15 cellular contexts compared by ENCODE assay signal in the genomic region with DNA sequence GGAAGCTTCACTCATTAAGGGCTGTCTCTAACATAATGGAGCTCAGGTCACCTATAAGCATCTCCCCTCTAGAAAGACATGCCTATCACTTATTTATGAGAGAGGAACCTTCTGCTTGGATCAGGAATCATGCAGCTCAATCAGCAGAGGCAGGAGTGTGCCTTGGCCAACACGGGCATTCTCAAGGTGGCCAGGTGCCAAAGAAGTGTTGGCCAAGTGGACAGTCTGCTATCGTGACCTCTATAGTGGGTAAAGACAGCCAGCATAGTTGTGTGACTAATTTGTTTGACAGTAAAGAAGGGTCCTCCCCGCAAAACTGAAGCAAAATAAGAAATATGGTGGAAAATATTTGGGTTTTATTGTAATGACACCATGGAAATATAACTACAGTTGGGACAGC. TPM values are rescaled to one million over a fixed set of nuclear protein-coding genes. Genes with fewer than 3 reads are reported as not detected.
A peak's percentile ranks its signal among the peaks of the same experiment; 100 is the strongest.
DNase-seq lines count a peak whose midpoint lies in the region; ATAC-seq, FAIRE-seq and TF ChIP-seq lines count a peak whose summit lies in the region.
"Had no signal": no experiment of that assay in that cellular context is flagged by ENCODE, and none has a peak within 500 bp of the region (broad histone marks: within the 10 kb centered on the region; RNA-seq: fewer than 3 reads in every experiment).

No MANE protein-coding gene starts in this region.

- H3K36me3 ChIP-seq in heart left ventricle (no peaks in the 10 kb centered on the region), liver (ENCODE audit: control insufficient read depth in 4 of 4, insufficient read depth in 3 of 4, low read depth in 1 of 4, low read length in 3 of 4) (no peaks in the 10 kb centered on the region), HepG2 (replicated peaks in 1 of 2; ENCODE audit: control insufficient read depth in 1 of 2, insufficient read depth in 2 of 2, low read length in 2 of 2) (no peaks in the 10 kb centered on the region)
- H3K36me3 ChIP-seq: BLaER1 treated with 17β-estradiol and CSF1 and Interleukin-3, amounts not matched to agents 10 nM and 100 nM had no signal

- H3K4me3 ChIP-seq in heart left ventricle: no peak overlapping the region
- no peak overlapping the region for H3K4me3 ChIP-seq in liver (ENCODE audit: low read depth in 1 of 3, low read length in 3 of 3)
- H3K4me3 ChIP-seq in HepG2 (replicated peaks in 1 of 3; ENCODE audit: insufficient read depth in 1 of 3, low read depth in 2 of 3, low read length in 3 of 3): no peak overlapping the region
- H3K4me3 ChIP-seq: BLaER1 treated with 17β-estradiol and CSF1 and Interleukin-3, amounts not matched to agents 10 nM and 100 nM; GM23248 had no signal

- TF ChIP-seq EP300 in HepG2 (IDR thresholded peaks at IDR 0.05; ENCODE audit: low read depth in 2 of 2, low read length in 2 of 2) (no peak), HepG2 (CRISPR knock-in tag; IDR thresholded peaks at IDR 0.05; ENCODE audit: borderline replicate concordance) (no peak)

- peak; percentile 44 to 71 (median 60) for ATAC-seq in heart left ventricle
- ATAC-seq in Right ventricle myocardium inferior: no peak
- ATAC-seq in HepG2: no peak
- no peak for ATAC-seq in HG02938 (IDR thresholded peaks at IDR 0.05; ENCODE audit: unreplicated experiment)

- H4K20me1 ChIP-seq in HepG2 (ENCODE audit: insufficient read depth, low read length): no peaks in the 10 kb centered on the region
- H4K20me1 ChIP-seq: BLaER1 treated with 17β-estradiol and CSF1 and Interleukin-3, amounts not matched to agents 10 nM and 100 nM had no signal

- in situ Hi-C loops in HepG2 (cut with HindIII; ENCODE audit: extremely low pct_ligation_motif_present, low pct_unique_long_range_greater_than_20kb): no loop called here

- DNase-seq in heart left ventricle: peak in 3 of 5 donors; percentile 15 to 47 (median 44)
- no peak for DNase-seq in Right ventricle myocardium inferior (ENCODE audit: missing footprints)
- no peak for DNase-seq in HepG2 (ENCODE audit: low spot score)
- peak; percentile 27 for DNase-seq in cerebellum (ENCODE audit: low spot score)
- no peak for DNase-seq in urothelium cell line (ENCODE audit: low spot score)
- DNase-seq in activated CD8-positive, alpha-beta memory T cell treated with anti-CD3 and anti-CD28 coated beads, Interleukin-2, amount 50 U/mL, for 48 hours: no peak
- DNase-seq: ACHN; CD4-positive, CD25-positive, alpha-beta regulatory T cell; DMS53; GM23248 had no signal

- H3K27me3 ChIP-seq in heart left ventricle (no peaks in the 10 kb centered on the region), liver (ENCODE audit: control insufficient read depth in 4 of 4, insufficient read depth in 4 of 4, low read length in 3 of 4) (no peaks in the 10 kb centered on the region), HepG2 (ENCODE audit: control insufficient read depth in 1 of 2, insufficient read depth in 2 of 2, low read length in 2 of 2) (no peaks in the 10 kb centered on the region)
- H3K27me3 ChIP-seq: BLaER1 treated with 17β-estradiol and CSF1 and Interleukin-3, amounts not matched to agents 10 nM and 100 nM had no signal

- WGBS in heart left ventricle, 4 donors: 45 to 56% (median 50%) methylated on average over 3 of the region's 3 CpGs
- 31% methylated on average over 3 of the region's 3 CpGs for WGBS in liver
- 16% methylated on average over 3 of the region's 3 CpGs for WGBS in HepG2 (ENCODE audit: low lambda C conversion rate)

- H3K4me1 ChIP-seq in heart left ventricle (no peaks in the 10 kb centered on the region), liver (ENCODE audit: control insufficient read depth in 4 of 4, insufficient read depth in 4 of 4, low read length in 3 of 4) (peaks cover 0 to 8% (median 5%) of the 10 kb centered on the region in 4 donors), HepG2 (ENCODE audit: insufficient read depth, low read length) (no peaks in the 10 kb centered on the region)
- H3K4me1 ChIP-seq: BLaER1 treated with 17β-estradiol and CSF1 and Interleukin-3, amounts not matched to agents 10 nM and 100 nM had no signal

- H3K9ac ChIP-seq in liver (ENCODE audit: low read depth in 1 of 2, low read length in 2 of 2) (no peak overlapping the region), HepG2 (ENCODE audit: insufficient read depth, low read depth, low read length) (no peak overlapping the region)
- H3K9ac ChIP-seq: BLaER1 treated with 17β-estradiol and CSF1 and Interleukin-3, amounts not matched to agents 10 nM and 100 nM; GM23248 had no signal

- TF ChIP-seq RAD21 in liver (IDR thresholded peaks at IDR 0.05) (peak; percentile 37 to 42), HepG2 (CRISPR knock-in tag; IDR thresholded peaks at IDR 0.05) (no peak)

- POLR2A ChIA-PET in HepG2 (lab: Yijun Ruan, JAX): no interaction called here

- TF ChIP-seq POLR2A in heart left ventricle (IDR thresholded peaks at IDR 0.05) (no peak), HepG2 (IDR thresholded peaks at IDR 0.05; ENCODE audit: insufficient read depth in 1 of 2, low read depth in 2 of 2, low read length in 2 of 2) (no peak)

- FAIRE-seq in HepG2 (lab: Jason Lieb, UNC) (no peak), urothelium cell line (lab: Jason Lieb, UNC) (no peak)
- FAIRE-seq: H54 had no signal

- CTCF ChIA-PET in HepG2 (lab: Yijun Ruan, JAX; ENCODE audit: low intra/inter-chr PET ratio, low total read pairs): no interaction called here

- no peak overlapping the region for H3K4me2 ChIP-seq in HepG2 (ENCODE audit: low read depth, low read length)
- H3K4me2 ChIP-seq: BLaER1 treated with 17β-estradiol and CSF1 and Interleukin-3, amounts not matched to agents 10 nM and 100 nM had no signal

- H3K9me3 ChIP-seq in heart left ventricle (no peaks in the 10 kb centered on the region), liver (ENCODE audit: control insufficient read depth in 4 of 4, low read length in 3 of 4) (no peaks in the 10 kb centered on the region), HepG2 (ENCODE audit: low read length) (no peaks in the 10 kb centered on the region)
- H3K9me3 ChIP-seq: BLaER1 treated with 17β-estradiol and CSF1 and Interleukin-3, amounts not matched to agents 10 nM and 100 nM had no signal

- no peak overlapping the region for H2AFZ ChIP-seq in HepG2 (ENCODE audit: low read length)
- H2AFZ ChIP-seq: GM23248 had no signal

- H3K27ac ChIP-seq in heart left ventricle: no peak overlapping the region
- H3K27ac ChIP-seq in liver (ENCODE audit: low read depth in 1 of 2, low read length in 2 of 2): peak overlapping the region in 1 of 2 donors; percentile 7
- H3K27ac ChIP-seq in HepG2 (ENCODE audit: extremely low read length, insufficient read depth, low read length): no peak overlapping the region
- H3K27ac ChIP-seq: BLaER1 treated with 17β-estradiol and CSF1 and Interleukin-3, amounts not matched to agents 10 nM and 100 nM; GM23248 had no signal

- intact Hi-C loops in heart left ventricle (cut with DNase I): no loop called here
- intact Hi-C loops in Right ventricle myocardium inferior (cut with DNase I): no loop called here
- intact Hi-C loops in HepG2 (cut with micrococcal nuclease; ENCODE audit: unreplicated experiment): no loop called here

- no peaks in the 10 kb centered on the region for H3K79me2 ChIP-seq in HepG2 (ENCODE audit: insufficient read depth, low read length)

- TF ChIP-seq CTCF in heart left ventricle (IDR thresholded peaks at IDR 0.05): no peak
- no peak for TF ChIP-seq CTCF in liver (IDR thresholded peaks at IDR 0.05; ENCODE audit: low read depth, low read length, missing input control)
- TF ChIP-seq CTCF in HepG2 (CRISPR knock-in tag; IDR thresholded peaks at IDR 0.05): no peak

- BruUV-seq in HepG2 (replicated peaks; lab: Mats Ljungman, UMichigan): no TSS peak

TF ChIP-seq in liver, 16 proteins besides CTCF, POLR2A, EP300 and RAD21 (continues in another document):
- peak; percentile 19 to 32 for TF ChIP-seq HNF4A (conservative IDR thresholded peaks at IDR 0.05)
- TF ChIP-seq NR2F2 (IDR thresholded peaks at IDR 0.05): no peak
- TF ChIP-seq, protein P1, sequence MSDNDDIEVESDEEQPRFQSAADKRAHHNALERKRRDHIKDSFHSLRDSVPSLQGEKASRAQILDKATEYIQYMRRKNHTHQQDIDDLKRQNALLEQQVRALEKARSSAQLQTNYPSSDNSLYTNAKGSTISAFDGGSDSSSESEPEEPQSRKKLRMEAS (IDR thresholded peaks at IDR 0.05): no peak

TF ChIP-seq in HepG2, 621 proteins besides CTCF, POLR2A, EP300 and RAD21 (continues in another document):
- no peak for TF ChIP-seq MAFK (conservative IDR thresholded peaks at IDR 0.05 in 1 of 2, IDR thresholded peaks at IDR 0.05 in 1 of 2; ENCODE audit: low read length in 2 of 2)
- no peak for TF ChIP-seq RNF2 (conservative IDR thresholded peaks at IDR 0.05; ENCODE audit: low read depth)

RNA-seq across cellular contexts. Expression of gene AGTR1, which starts 14.7 kb away (rescaled TPM):
- 10 to 100 TPM in 1 of 9 donors, 1 to 10 TPM in 3, under 1 TPM in 5; 0.40 to 12.6 (median 1.00) TPM for total RNA-seq in heart left ventricle
- polyA plus RNA-seq in heart left ventricle: 1 to 10 TPM; 1.5 to 1.9 TPM
- 2.2 TPM for total RNA-seq in Right ventricle myocardium inferior
- total RNA-seq in liver: 10 to 100 TPM; 44.3 to 52.2 TPM
- 10 to 100 TPM; 30.0 to 39.5 TPM for polyA plus RNA-seq in liver
- total RNA-seq in HepG2 (2016; rRNA removed; fragmentation: Illumina TruSeq; extraction: Trizol): 0.08 and 0.64 TPM in 2 replicates
- total RNA-seq in HepG2 (2016; cell fraction: cytosol; rRNA removed; fragmentation: Illumina TruSeq; extraction: Trizol; ENCODE audit: low read depth): not detected in 2 replicates
- total RNA-seq in HepG2 (2016; cell fraction: insoluble cytoplasmic fraction; rRNA removed; fragmentation: Illumina TruSeq; extraction: Trizol): 0.13 and 0.54 TPM in 2 replicates
- 0.14 and 0.19 TPM in 2 replicates for total RNA-seq in HepG2 (2016; cell fraction: membrane; rRNA removed; fragmentation: Illumina TruSeq; extraction: Trizol)
- total RNA-seq in HepG2 (2016; cell fraction: nucleus; rRNA removed; fragmentation: Illumina TruSeq; extraction: Trizol): 0.62 and 0.91 TPM in 2 replicates
- 1.5 and 3.1 TPM in 2 replicates for polyA plus RNA-seq in HepG2 (2011; rRNA removed)
- polyA plus RNA-seq in HepG2 (2011; cell fraction: cytosol; rRNA removed): 0.81 and 3.1 TPM in 2 replicates
- 0.77 and 1.3 TPM in 2 replicates for polyA plus RNA-seq in HepG2 (2011; cell fraction: nucleus; rRNA removed)
- polyA plus RNA-seq in HepG2 (2012): 16.4 and 26.3 TPM in 2 replicates
- not detected in 2 replicates for polyA plus RNA-seq in HepG2 (2016; cell fraction: cytosol; fragmentation: Illumina TruSeq; extraction: Trizol; ENCODE audit: low read depth)
- polyA plus RNA-seq in HepG2 (2016; cell fraction: insoluble cytoplasmic fraction; fragmentation: Illumina TruSeq; extraction: Trizol; ENCODE audit: low read depth): 0.21 and 0.51 TPM in 2 replicates
- 0.13 TPM in 2 replicates for polyA plus RNA-seq in HepG2 (2016; cell fraction: membrane; fragmentation: Illumina TruSeq; extraction: Trizol; ENCODE audit: low read depth)
- polyA plus RNA-seq in HepG2 (2016; cell fraction: nucleus; fragmentation: Illumina TruSeq; extraction: Trizol; ENCODE audit: insufficient read depth, low read depth): 0.79 and 2.8 TPM in 2 replicates
- 2.5 TPM in 1 of 2 replicates, not detected in the other for polyA minus RNA-seq in HepG2 (2011; rRNA and poly(A)+ RNA removed; ENCODE audit: low replicate concordance)
- 1.6 and 2.6 TPM in 2 replicates for polyA minus RNA-seq in HepG2 (2011; cell fraction: cytosol; rRNA and poly(A)+ RNA removed)
- polyA minus RNA-seq in HepG2 (2011; cell fraction: nucleus; rRNA and poly(A)+ RNA removed): 1.8 and 2.4 TPM in 2 replicates
- 7.1 TPM for total RNA-seq in cerebellum
- total RNA-seq: A172; CD4-positive, CD25-positive, alpha-beta regulatory T cell had no signal
- polyA plus RNA-seq: CD4-positive, CD25-positive, alpha-beta regulatory T cell had no signal

Comparison
In these comparisons a context has a peak if more than half of its experiments do, and no peak if none do; other contexts are left out.
1. ATAC-seq: peak in heart left ventricle (4 of 4); none in Right ventricle myocardium inferior (single experiment), HepG2 (single experiment) and HG02938 (single experiment).
2. DNase-seq: peak in heart left ventricle (3 of 5) and cerebellum (single experiment); none in Right ventricle myocardium inferior (single experiment), HepG2 (single experiment), urothelium cell line (single experiment) and activated CD8-positive, alpha-beta memory T cell treated with anti-CD3 and anti-CD28 coated beads, Interleukin-2, amount 50 U/mL, for 48 hours (single experiment).